In the genomic region with DNA sequence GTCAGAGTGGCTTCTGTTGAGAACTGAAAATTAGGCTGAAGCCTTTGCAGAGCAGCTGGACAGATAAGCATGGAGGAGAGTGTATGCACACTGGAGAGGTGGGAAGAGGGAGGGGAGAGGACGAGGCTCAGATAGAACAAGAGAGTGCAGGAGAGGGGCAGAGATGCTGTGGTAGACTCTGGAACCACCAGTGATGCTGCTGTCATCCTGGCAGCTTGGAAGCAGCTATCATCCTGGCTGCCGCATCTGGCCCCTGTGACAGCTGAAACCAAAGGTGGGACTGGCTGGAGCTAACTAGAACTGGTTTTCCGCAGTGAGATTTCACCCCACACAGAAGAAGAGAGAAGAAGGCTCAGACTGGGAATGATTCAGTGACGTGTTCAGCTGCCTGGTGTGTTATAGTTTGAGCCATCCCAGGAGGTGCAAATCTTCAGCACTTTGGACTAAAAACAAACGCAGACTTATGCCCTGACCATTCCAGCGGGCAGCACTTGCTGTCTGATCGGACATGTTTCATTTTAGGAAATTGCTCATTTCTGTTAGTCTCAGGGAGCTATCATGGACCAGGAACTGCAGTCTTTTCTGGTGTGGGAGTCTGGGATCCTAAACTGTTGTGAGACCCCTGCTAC, we compare ENCODE assay signal across 11 cellular contexts. TPM values are rescaled to one million over a fixed set of nuclear protein-coding genes. Genes with fewer than 3 reads are reported as not detected.
DNase-seq lines count a peak whose midpoint lies in the region; ATAC-seq and TF ChIP-seq lines count a peak whose summit lies in the region.
"Had no signal": no experiment of that assay in that cellular context is flagged by ENCODE, and none has a peak within 500 bp of the region (broad histone marks: within the 10 kb centered on the region; RNA-seq: fewer than 3 reads in every experiment).

No MANE protein-coding gene starts in this region.

- 92 to 94% methylated on average over 6 to 7 of the region's 7 CpGs for WGBS in endodermal cell (ENCODE audit: insufficient coverage in 1 of 2, insufficient read length in 1 of 2), 2 experiments

- H3K4me1 ChIP-seq in endodermal cell (ENCODE audit: control insufficient read depth, insufficient read depth, low read length): peaks cover 11% of the 10 kb centered on the region
- peaks cover 24% of the 10 kb centered on the region for H3K4me1 ChIP-seq in stomach smooth muscle (ENCODE audit: control insufficient read depth, insufficient read depth, low read length)

- H3K9ac ChIP-seq in endodermal cell (ENCODE audit: extremely low read depth, low read length, poor library complexity, severe bottlenecking): no peak overlapping the region
- peak overlapping the region in 1 of 2 donors; percentile 21 for H3K9ac ChIP-seq in stomach smooth muscle (ENCODE audit: low read length in 2 of 2)

- peak; percentile 22 for ATAC-seq in GM19397 (IDR thresholded peaks at IDR 0.05; ENCODE audit: unreplicated experiment)
- ATAC-seq in HG03432 (IDR thresholded peaks at IDR 0.05; ENCODE audit: unreplicated experiment): peak; percentile 36

- peaks cover 18% of the 10 kb centered on the region for H3K36me3 Mint-ChIP-seq in endodermal cell (ENCODE audit: low read depth)

- H3K27ac Mint-ChIP-seq in endodermal cell: no peak overlapping the region
- H3K27ac Mint-ChIP-seq: activated T-cell treated with anti-CD3 and anti-CD28 coated beads, Interleukin-2, amount 50 U/mL, for 24 hours had no signal

- no peak overlapping the region for H3K4me3 Mint-ChIP-seq in endodermal cell
- H3K4me3 Mint-ChIP-seq: activated T-cell treated with anti-CD3 and anti-CD28 coated beads, Interleukin-2, amount 50 U/mL, for 24 hours had no signal

- TF ChIP-seq CTCF in endodermal cell (conservative IDR thresholded peaks at IDR 0.05): no peak

- peak; percentile 36 for DNase-seq in endodermal cell
- no peak for DNase-seq in NOMO-1 (lab: John Stamatoyannopoulos, UW; ENCODE audit: unreplicated experiment in 2 of 2)
- no peak for DNase-seq in NCI-H146 (lab: John Stamatoyannopoulos, UW)
- no peak for DNase-seq in stimulated activated CD4-positive, alpha-beta T cell treated with anti-CD3 and anti-CD28 coated beads, Interleukin-2, amount 100 ng/mL, for 48 hours
- DNase-seq: activated T-cell treated with anti-CD3 and anti-CD28 coated beads, Interleukin-2, amount 50 U/mL, for 24 hours; NCI-H1092; stomach had no signal

- peaks cover 11% of the 10 kb centered on the region for H3K9me3 ChIP-seq in endodermal cell (ENCODE audit: control insufficient read depth, low read length)
- H3K9me3 ChIP-seq in stomach smooth muscle (ENCODE audit: control insufficient read depth in 2 of 2, low read length in 2 of 2): no peaks in the 10 kb centered on the region
- H3K9me3 ChIP-seq: heart left ventricle, stomach had no signal

- no peaks in the 10 kb centered on the region for H3K27me3 Mint-ChIP-seq in endodermal cell (ENCODE audit: insufficient read depth)
- H3K27me3 Mint-ChIP-seq: activated T-cell treated with anti-CD3 and anti-CD28 coated beads, Interleukin-2, amount 50 U/mL, for 24 hours had no signal

- H3K4me1 Mint-ChIP-seq in endodermal cell: peaks cover 15% of the 10 kb centered on the region

- H3K4me3 ChIP-seq in endodermal cell (ENCODE audit: low read length) (no peak overlapping the region), stomach smooth muscle (ENCODE audit: low read length in 2 of 2) (peak overlapping the region; percentile 23 to 44)
- H3K4me3 ChIP-seq: heart left ventricle, stomach had no signal

- H3K36me3 ChIP-seq in endodermal cell (ENCODE audit: control insufficient read depth, insufficient read depth, low read length) (peaks cover 7% of the 10 kb centered on the region), stomach smooth muscle (ENCODE audit: control insufficient read depth in 2 of 2, insufficient read depth in 2 of 2, low read length in 2 of 2) (no peaks in the 10 kb centered on the region)
- H3K36me3 ChIP-seq: heart left ventricle, stomach had no signal

- peaks cover 8% of the 10 kb centered on the region for H3K9me3 Mint-ChIP-seq in endodermal cell
- H3K9me3 Mint-ChIP-seq: activated T-cell treated with anti-CD3 and anti-CD28 coated beads, Interleukin-2, amount 50 U/mL, for 24 hours had no signal

- H3K27me3 ChIP-seq in endodermal cell (ENCODE audit: control insufficient read depth, insufficient read depth, low read length, poor library complexity, severe bottlenecking) (no peaks in the 10 kb centered on the region), stomach smooth muscle (ENCODE audit: control insufficient read depth in 1 of 2, insufficient read depth in 2 of 2, low read length in 2 of 2) (no peaks in the 10 kb centered on the region)
- H3K27me3 ChIP-seq: heart left ventricle, stomach had no signal

- H3K27ac ChIP-seq in endodermal cell (ENCODE audit: low read depth, low read length) (no peak overlapping the region), stomach smooth muscle (ENCODE audit: low read length) (peak overlapping the region; percentile 11)

RNA-seq across cellular contexts. Expression of gene EEPD1, which starts 38.4 kb away (rescaled TPM):
- total RNA-seq in endodermal cell: 10 to 100 TPM in 1 of 2 donors, 1 to 10 TPM in 1; 9.7 to 11.4 TPM
- 5.7 TPM for polyA plus RNA-seq in endodermal cell (2013, experiment 1 of 2)
- polyA plus RNA-seq in endodermal cell (2013, experiment 2 of 2): 6.1 TPM
